ENCODE assay signal across 10 cellular contexts in the genomic region with DNA sequence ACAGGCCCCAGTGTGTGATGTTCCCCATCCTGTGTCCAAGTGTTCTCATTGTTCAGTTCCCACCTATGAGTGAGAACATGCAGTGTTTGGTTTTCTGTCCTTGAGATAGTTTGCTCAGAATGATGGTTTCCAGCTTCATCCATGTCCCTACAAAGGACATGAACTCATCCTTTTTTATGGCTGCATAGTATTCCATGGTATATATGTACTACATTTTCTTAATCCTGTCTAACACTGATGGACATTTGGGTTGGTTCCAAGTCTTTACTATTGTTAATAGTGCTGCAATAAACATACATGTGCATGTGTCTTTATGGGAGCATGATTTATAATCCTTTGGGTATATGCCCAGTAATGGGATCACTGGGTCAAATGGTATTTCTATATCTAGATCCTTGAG. TPM values are rescaled to one million over a fixed set of nuclear protein-coding genes. Genes with fewer than 3 reads are reported as not detected.
"Had no signal": no experiment of that assay in that cellular context is flagged by ENCODE, and none has a peak within 500 bp of the region (broad histone marks: within the 10 kb centered on the region; RNA-seq: fewer than 3 reads in every experiment).

No MANE protein-coding gene starts in this region.

RNA-seq across cellular contexts. Expression of a gene that starts 22.7 kb away (rescaled TPM):
- total RNA-seq: activated naive CD4-positive, alpha-beta T cell treated with anti-CD3 and anti-CD28 coated beads for 36 hours; activated naive CD8-positive, alpha-beta T cell treated with anti-CD3 and anti-CD28 coated beads for 36 hours; activated naive CD8-positive, alpha-beta T cell treated with anti-CD3 and anti-CD28 coated beads, Interleukin-2, amount 10 ng/mL, durations not matched to agents 7 days and 5 days; activated T-cell treated with anti-CD3 and anti-CD28 coated beads, Interleukin-2, amount 50 U/mL, for 72 hours; activated T-helper 1 cell treated with anti-CD3 and anti-CD28 coated beads, Interleukin-12 subunit alpha, Interleukin-12 subunit beta, Interleukin-2, Interleukin-4 antibody, amounts not matched to agents 30 ng/mL and 10 ng/mL and 1 ng/mL, durations not matched to agents 14 hours and 24 hours and 36 hours; ascending aorta; astrocyte; bronchial epithelial cell; cardiac muscle cell; chondrocyte had no signal
- polyA plus RNA-seq: cardiac muscle cell had no signal
